Comparison of ENCODE assay signal across 25 cellular contexts in genomic region chr2:226665306-226665831, GRCh38.
"Had no signal": no experiment of that assay in that cellular context is flagged by ENCODE, and none has a peak within 500 bp of the region (broad histone marks: within the 10 kb centered on the region; RNA-seq: fewer than 3 reads in every experiment).

No MANE protein-coding gene starts in this region.

- H3K9me3 ChIP-seq: heart left ventricle, testis, tibial nerve, upper lobe of right lung, vagina had no signal

- H3K27ac Mint-ChIP-seq: naive B cell; nephron; stimulated activated effector memory CD8-positive, alpha-beta T cell treated with anti-CD3 and anti-CD28 coated beads, Interleukin-12 subunit alpha, Interleukin-12 subunit beta, amount 100 ng/mL, for 72 hours had no signal

- DNase-seq: cortex of kidney; dorsolateral prefrontal cortex; effector CD8-positive, alpha-beta T cell; heart left ventricle; hippocampal formation; left colon; left ventricle myocardium superior; mesendoderm; naive B cell; occipital lobe; stimulated activated CD4-positive, alpha-beta T cell treated with anti-CD3 and anti-CD28 coated beads, Interleukin-2, amount 100 ng/mL, for 48 hours; stimulated activated CD8-positive, alpha-beta memory T cell treated with anti-CD3 and anti-CD28 coated beads, Interleukin-4, amount 100 ng/mL, for 48 hours; stimulated activated naive CD8-positive, alpha-beta T cell treated with anti-CD3 and anti-CD28 coated beads, Interleukin-15, Interleukin-2, amounts not matched to agents 100 U/mL and 50 U/mL, for 24 hours; testis; upper lobe of right lung had no signal

- H3K4me2 ChIP-seq: smooth muscle cell had no signal

- H3K27ac ChIP-seq: dorsolateral prefrontal cortex, heart left ventricle, parathyroid adenoma, testis, tibial nerve, upper lobe of right lung, vagina had no signal

- H2AFZ ChIP-seq: parathyroid adenoma had no signal

- H3K79me2 ChIP-seq: parathyroid adenoma had no signal

- H3K9me3 Mint-ChIP-seq: nephron; stimulated activated effector memory CD8-positive, alpha-beta T cell treated with anti-CD3 and anti-CD28 coated beads, Interleukin-12 subunit alpha, Interleukin-12 subunit beta, amount 100 ng/mL, for 72 hours had no signal

- FAIRE-seq: endometrium, frontal cortex had no signal

- H3K9ac ChIP-seq: parathyroid adenoma had no signal

- ATAC-seq: esophagus mucosa; heart left ventricle; left colon; left ventricle myocardium superior; stimulated activated effector memory CD8-positive, alpha-beta T cell treated with anti-CD3 and anti-CD28 coated beads, Interleukin-12 subunit alpha, Interleukin-12 subunit beta, amount 100 ng/mL, for 72 hours; stimulated activated naive CD8-positive, alpha-beta T cell treated with anti-CD3 and anti-CD28 coated beads, Interleukin-15, Interleukin-2, amounts not matched to agents 100 U/mL and 50 U/mL, for 24 hours; upper lobe of right lung had no signal

- H3K36me3 Mint-ChIP-seq: naive B cell; stimulated activated effector memory CD8-positive, alpha-beta T cell treated with anti-CD3 and anti-CD28 coated beads, Interleukin-12 subunit alpha, Interleukin-12 subunit beta, amount 100 ng/mL, for 72 hours had no signal

- H3K4me3 Mint-ChIP-seq: naive B cell; nephron; stimulated activated effector memory CD8-positive, alpha-beta T cell treated with anti-CD3 and anti-CD28 coated beads, Interleukin-12 subunit alpha, Interleukin-12 subunit beta, amount 100 ng/mL, for 72 hours had no signal

- H3K27me3 ChIP-seq: heart left ventricle, testis, tibial nerve, upper lobe of right lung, vagina had no signal

- H3K4me1 Mint-ChIP-seq: stimulated activated effector memory CD8-positive, alpha-beta T cell treated with anti-CD3 and anti-CD28 coated beads, Interleukin-12 subunit alpha, Interleukin-12 subunit beta, amount 100 ng/mL, for 72 hours had no signal

- H3K36me3 ChIP-seq: heart left ventricle, tibial nerve, upper lobe of right lung, vagina had no signal

- H3K4me3 ChIP-seq: dorsolateral prefrontal cortex, heart left ventricle, lung, smooth muscle cell, testis, tibial nerve, upper lobe of right lung, vagina had no signal
